ENCODE assay signal across 21 cellular contexts in genomic region chr12:124639407-124639806, GRCh38.
"Had no signal": no experiment of that assay in that cellular context is flagged by ENCODE, and none has a peak within 500 bp of the region (broad histone marks: within the 10 kb centered on the region; RNA-seq: fewer than 3 reads in every experiment).

No MANE protein-coding gene starts in this region.

- H3K27ac ChIP-seq: adrenal gland, esophagus muscularis mucosa, left ventricle myocardium inferior, prostate gland, tibial nerve had no signal

- FAIRE-seq: kidney had no signal

- H3K27me3 ChIP-seq: adrenal gland, esophagus muscularis mucosa, tibial nerve had no signal

- DNase-seq: activated CD4-positive, alpha-beta memory T cell treated with anti-CD3 and anti-CD28 coated beads, Interleukin-2, amount 10 ng/mL, durations not matched to agents 7 days and 5 days; activated CD4-positive, alpha-beta T cell treated with anti-CD3 and anti-CD28 coated beads for 36 hours; activated effector memory CD4-positive, alpha-beta T cell treated with Interleukin-2 at 50 U/mL for 16 hours; activated naive CD4-positive, alpha-beta T cell treated with anti-CD3 and anti-CD28 coated beads, Interleukin-2, amount 50 U/mL, for 16 hours; activated T-cell treated with anti-CD3 and anti-CD28 coated beads, Interleukin-2, amount 50 U/mL, for 4 hours; cortex of kidney; effector CD4-positive, alpha-beta T cell; hippocampal formation; kidney; left ventricle myocardium inferior; mesendoderm; nephron progenitor cell; stimulated activated CD4-positive, alpha-beta T cell treated with anti-CD3 and anti-CD28 coated beads, Interleukin-4, amount 100 ng/mL, for 24 hours; stimulated activated naive CD4-positive, alpha-beta T cell treated with Interleukin-2 at 50 U/mL for 16 hours; T-helper 2 cell had no signal

- H3K4me1 ChIP-seq: left ventricle myocardium inferior, prostate gland, tibial nerve had no signal

- H3K27ac Mint-ChIP-seq: activated CD4-positive, alpha-beta memory T cell treated with anti-CD3 and anti-CD28 coated beads, Interleukin-2, amount 10 ng/mL, durations not matched to agents 7 days and 5 days; activated CD4-positive, alpha-beta T cell treated with anti-CD3 and anti-CD28 coated beads for 36 hours; nephron progenitor cell had no signal

- H3K36me3 ChIP-seq: adrenal gland, esophagus muscularis mucosa, left ventricle myocardium inferior, prostate gland, tibial nerve had no signal

- H3K4me3 ChIP-seq: adrenal gland, esophagus muscularis mucosa, left ventricle myocardium inferior, prostate gland, skin epidermis, tibial nerve had no signal

- ATAC-seq: activated CD4-positive, alpha-beta T cell treated with anti-CD3 and anti-CD28 coated beads for 36 hours; activated T-cell treated with anti-CD3 and anti-CD28 coated beads, Interleukin-2, amount 50 U/mL, for 4 hours had no signal

- H3K9me3 ChIP-seq: adrenal gland, esophagus muscularis mucosa, prostate gland, tibial nerve had no signal

- H3K4me3 Mint-ChIP-seq: activated CD4-positive, alpha-beta memory T cell treated with anti-CD3 and anti-CD28 coated beads, Interleukin-2, amount 10 ng/mL, durations not matched to agents 7 days and 5 days; activated CD4-positive, alpha-beta T cell treated with anti-CD3 and anti-CD28 coated beads for 36 hours; activated T-cell treated with anti-CD3 and anti-CD28 coated beads, Interleukin-2, amount 50 U/mL, for 4 hours; central memory CD8-positive, alpha-beta T cell; nephron progenitor cell had no signal
